ENCODE assay signal across 22 cellular contexts in genomic region chrX:137286423-137286822, GRCh38.
DNase-seq lines count a peak whose midpoint lies in the region; ATAC-seq, FAIRE-seq and TF ChIP-seq lines count a peak whose summit lies in the region.
"Had no signal": no experiment of that assay in that cellular context is flagged by ENCODE, and none has a peak within 500 bp of the region (broad histone marks: within the 10 kb centered on the region; RNA-seq: fewer than 3 reads in every experiment).

No MANE protein-coding gene starts in this region.

- TF ChIP-seq EP300 in HepG2 (IDR thresholded peaks at IDR 0.05; ENCODE audit: low read depth in 2 of 2, low read length in 2 of 2) (no peak), HepG2 (CRISPR knock-in tag; IDR thresholded peaks at IDR 0.05; ENCODE audit: borderline replicate concordance) (no peak), K562 (IDR thresholded peaks at IDR 0.05; ENCODE audit: low read length) (no peak)

- H4K20me1 ChIP-seq in HepG2 (ENCODE audit: insufficient read depth, low read length) (no peaks in the 10 kb centered on the region), K562 (replicated peaks; ENCODE audit: control insufficient read depth, insufficient read depth, low read length) (no peaks in the 10 kb centered on the region), neural progenitor cell (ENCODE audit: low read depth) (no peaks in the 10 kb centered on the region)

- no peak for DNase-seq in HepG2 (ENCODE audit: low spot score)
- DNase-seq in right lobe of liver = no peak
- no peak for DNase-seq in K562 (ENCODE audit: extremely low read depth in 1 of 4, low spot score in 3 of 4)
- no peak for DNase-seq in neural progenitor cell (ENCODE audit: low spot score)
- no peak for DNase-seq in GOT3 (lab: John Stamatoyannopoulos, UW)
- DNase-seq: AML-193; Caco-2; Calu3; CD4-positive, alpha-beta T cell; CD8-positive, alpha-beta T cell; DMS79 treated with DMSO at 0.1 percent for 48 hours; GF-D8 had no signal

- BruUV-seq in HepG2 (replicated peaks; lab: Mats Ljungman, UMichigan) (no TSS peak), K562 (replicated peaks; lab: Mats Ljungman, UMichigan) (no TSS peak)

- no peak for TF ChIP-seq RAD21 in HepG2 (CRISPR knock-in tag; IDR thresholded peaks at IDR 0.05)
- no peak for TF ChIP-seq RAD21 in K562 (CRISPR knock-in tag; conservative IDR thresholded peaks at IDR 0.05 in 1 of 2, IDR thresholded peaks at IDR 0.05 in 1 of 2)

- peaks cover 2% of the 10 kb centered on the region for H3K9me3 Mint-ChIP-seq in neural progenitor cell
- H3K9me3 Mint-ChIP-seq: CD4-positive, alpha-beta T cell; CD8-positive, alpha-beta T cell had no signal

- H3K27ac ChIP-seq in HepG2 (ENCODE audit: extremely low read length, insufficient read depth, low read length) (no peak overlapping the region), right lobe of liver (no peak overlapping the region), K562 (ENCODE audit: extremely low read depth, low read depth, low read length) (no peak overlapping the region), neural progenitor cell (no peak overlapping the region)
- H3K27ac ChIP-seq: 22Rv1; A549; BLaER1 treated with 17β-estradiol and CSF1 and Interleukin-3, amounts not matched to agents 10 nM and 100 nM; C4-2B had no signal

- FAIRE-seq in HepG2 (lab: Jason Lieb, UNC) (no peak), K562 (lab: Jason Lieb, UNC) (no peak)
- FAIRE-seq: D721Med, G401.6, GM12892, GM19239 had no signal

- ATAC-seq in HepG2 (no peak), right lobe of liver (no peak), K562 (no peak), GM21723 (IDR thresholded peaks at IDR 0.05; ENCODE audit: unreplicated experiment) (no peak)
- ATAC-seq: A549; CD8-positive, alpha-beta T cell had no signal

- no peak for TF ChIP-seq POLR2A in HepG2 (IDR thresholded peaks at IDR 0.05; ENCODE audit: insufficient read depth in 1 of 2, low read depth in 2 of 2, low read length in 2 of 2)
- TF ChIP-seq POLR2A in right lobe of liver (IDR thresholded peaks at IDR 0.05) = no peak
- no peak for TF ChIP-seq POLR2A in K562 (conservative IDR thresholded peaks at IDR 0.05)

- no peaks in the 10 kb centered on the region for H3K27me3 Mint-ChIP-seq in neural progenitor cell (ENCODE audit: insufficient read depth, low read depth)
- H3K27me3 Mint-ChIP-seq: B cell; CD4-positive, alpha-beta T cell had no signal

- H3K27ac Mint-ChIP-seq in neural progenitor cell = peak overlapping the region; percentile 52
- H3K27ac Mint-ChIP-seq: B cell; CD4-positive, alpha-beta T cell; CD8-positive, alpha-beta T cell had no signal

- H3K4me3 ChIP-seq in HepG2 (replicated peaks in 1 of 3; ENCODE audit: insufficient read depth in 1 of 3, low read depth in 2 of 3, low read length in 3 of 3) (no peak overlapping the region), right lobe of liver (no peak overlapping the region), K562 (no peak overlapping the region), neural progenitor cell (no peak overlapping the region)
- H3K4me3 ChIP-seq: A549; BLaER1 treated with 17β-estradiol and CSF1 and Interleukin-3, amounts not matched to agents 10 nM and 100 nM had no signal

- in situ Hi-C loops in HepG2 (cut with HindIII; ENCODE audit: extremely low pct_ligation_motif_present, low pct_unique_long_range_greater_than_20kb) = no loop called here
- in situ Hi-C loops in K562 (cut with MboI) = no loop called here

- no peak overlapping the region for H3K9ac ChIP-seq in HepG2 (ENCODE audit: insufficient read depth, low read depth, low read length)
- H3K9ac ChIP-seq in K562 (ENCODE audit: insufficient read depth in 1 of 2, low read depth in 2 of 2, low read length in 2 of 2) = no peak overlapping the region
- no peak overlapping the region for H3K9ac ChIP-seq in neural progenitor cell
- H3K9ac ChIP-seq: BLaER1 treated with 17β-estradiol and CSF1 and Interleukin-3, amounts not matched to agents 10 nM and 100 nM had no signal

- H3K36me3 ChIP-seq in HepG2 (replicated peaks in 1 of 2; ENCODE audit: control insufficient read depth in 1 of 2, insufficient read depth in 2 of 2, low read length in 2 of 2) (no peaks in the 10 kb centered on the region), right lobe of liver (no peaks in the 10 kb centered on the region), K562 (ENCODE audit: control insufficient read depth, insufficient read depth, low read length) (no peaks in the 10 kb centered on the region), neural progenitor cell (no peaks in the 10 kb centered on the region)
- H3K36me3 ChIP-seq: BLaER1 treated with 17β-estradiol and CSF1 and Interleukin-3, amounts not matched to agents 10 nM and 100 nM had no signal

- no peaks in the 10 kb centered on the region for H3K4me1 ChIP-seq in HepG2 (ENCODE audit: insufficient read depth, low read length)
- no peaks in the 10 kb centered on the region for H3K4me1 ChIP-seq in right lobe of liver
- no peaks in the 10 kb centered on the region for H3K4me1 ChIP-seq in K562 (replicated peaks in 1 of 2; ENCODE audit: control insufficient read depth in 2 of 2, insufficient read depth in 2 of 2, low read length in 2 of 2)
- no peaks in the 10 kb centered on the region for H3K4me1 ChIP-seq in neural progenitor cell
- H3K4me1 ChIP-seq: A549; BLaER1 treated with 17β-estradiol and CSF1 and Interleukin-3, amounts not matched to agents 10 nM and 100 nM; Caco-2 had no signal

- H3K27me3 ChIP-seq in HepG2 (ENCODE audit: control insufficient read depth in 1 of 2, insufficient read depth in 2 of 2, low read length in 2 of 2) = no peaks in the 10 kb centered on the region
- H3K27me3 ChIP-seq in right lobe of liver = peaks cover 0 to 23% of the 10 kb centered on the region in 2 donors
- H3K27me3 ChIP-seq in K562 (ENCODE audit: control insufficient read depth in 2 of 2, insufficient read depth in 2 of 2, low read length in 2 of 2) = no peaks in the 10 kb centered on the region
- H3K27me3 ChIP-seq in neural progenitor cell = no peaks in the 10 kb centered on the region

- H3K4me2 ChIP-seq in HepG2 (ENCODE audit: low read depth, low read length) (no peak overlapping the region), K562 (ENCODE audit: insufficient read depth, low read length) (no peak overlapping the region), neural progenitor cell (no peak overlapping the region)
- H3K4me2 ChIP-seq: A549; BLaER1 treated with 17β-estradiol and CSF1 and Interleukin-3, amounts not matched to agents 10 nM and 100 nM had no signal

- H3K9me3 ChIP-seq in HepG2 (ENCODE audit: low read length) = no peaks in the 10 kb centered on the region
- no peaks in the 10 kb centered on the region for H3K9me3 ChIP-seq in right lobe of liver
- H3K9me3 ChIP-seq in K562 (replicated peaks; ENCODE audit: control insufficient read depth, insufficient read depth, low read depth, low read length) = no peaks in the 10 kb centered on the region
- peaks cover 5% of the 10 kb centered on the region for H3K9me3 ChIP-seq in neural progenitor cell (ENCODE audit: low read depth)
- H3K9me3 ChIP-seq: A549, Caco-2 had no signal

- H3K79me2 ChIP-seq in HepG2 (ENCODE audit: insufficient read depth, low read length) (no peaks in the 10 kb centered on the region), K562 (ENCODE audit: control insufficient read depth, insufficient read depth, low read length) (no peaks in the 10 kb centered on the region), neural progenitor cell (ENCODE audit: low read depth) (no peaks in the 10 kb centered on the region)

- H2AFZ ChIP-seq in HepG2 (ENCODE audit: low read length) (no peak overlapping the region), K562 (ENCODE audit: low read depth, low read length) (no peak overlapping the region), neural progenitor cell (replicated peaks) (no peak overlapping the region)

- 7% methylated on average over 2 of the region's 2 CpGs for WGBS in HepG2 (ENCODE audit: low lambda C conversion rate)
- 48% methylated on average over 2 of the region's 2 CpGs for WGBS in right lobe of liver (ENCODE audit: insufficient coverage, low coverage, low lambda C conversion rate, missing lambda C conversion rate)
- 0% methylated on average over 2 of the region's 2 CpGs for WGBS in K562 (ENCODE audit: insufficient coverage, low coverage, missing lambda C conversion rate)

- H3K9me1 ChIP-seq in K562 (ENCODE audit: control insufficient read depth, insufficient read depth, low read length) = no peaks in the 10 kb centered on the region

- peaks cover 33% of the 10 kb centered on the region for H3K36me3 Mint-ChIP-seq in neural progenitor cell
- H3K36me3 Mint-ChIP-seq: CD8-positive, alpha-beta T cell had no signal

- H3K4me1 Mint-ChIP-seq in neural progenitor cell = peaks cover 21% of the 10 kb centered on the region
- H3K4me1 Mint-ChIP-seq: B cell had no signal

- CTCF ChIA-PET in HepG2 (lab: Yijun Ruan, JAX; ENCODE audit: low intra/inter-chr PET ratio, low total read pairs) = no interaction called here
- CTCF ChIA-PET in K562 (lab: Yijun Ruan, JAX; ENCODE audit: low intra/inter-chr PET ratio) = no interaction called here

- POLR2A ChIA-PET in HepG2 (lab: Yijun Ruan, JAX) (no interaction called here), K562 (lab: Yijun Ruan, JAX) (no interaction called here)

- TF ChIP-seq CTCF in HepG2 (CRISPR knock-in tag; IDR thresholded peaks at IDR 0.05) (no peak), right lobe of liver (IDR thresholded peaks at IDR 0.05) (no peak), K562 (IDR thresholded peaks at IDR 0.05 in 2 of 3, conservative IDR thresholded peaks at IDR 0.05 in 1 of 3; ENCODE audit: insufficient read depth in 2 of 3, low read depth in 1 of 3, low read length in 3 of 3) (no peak), neural progenitor cell (IDR thresholded peaks at IDR 0.05) (no peak)

- no peaks in the 10 kb centered on the region for H3F3A ChIP-seq in neural progenitor cell (ENCODE audit: low read depth)

- intact Hi-C loops in HepG2 (cut with micrococcal nuclease; ENCODE audit: unreplicated experiment) (no loop called here), right lobe of liver (cut with DNase I) (no loop called here), K562 (cut with micrococcal nuclease) (no loop called here)

- H3K4me3 Mint-ChIP-seq in neural progenitor cell = no peak overlapping the region
- H3K4me3 Mint-ChIP-seq: B cell; CD4-positive, alpha-beta T cell; CD8-positive, alpha-beta T cell had no signal

TF ChIP-seq in HepG2, 621 proteins besides CTCF, POLR2A, EP300 and RAD21 (continues in another document):
- TF ChIP-seq RAD51 (IDR thresholded peaks at IDR 0.05; ENCODE audit: borderline replicate concordance) (peak; percentile 49; the same call in 1 of the 2 replicates), ZNF180 (CRISPR knock-in tag; IDR thresholded peaks at IDR 0.05; ENCODE audit: borderline replicate concordance, low read depth) (no peak), ZBTB8A (CRISPR knock-in tag; IDR thresholded peaks at IDR 0.05; ENCODE audit: borderline replicate concordance, low read depth) (no peak)

TF ChIP-seq in K562, 482 proteins besides CTCF, POLR2A, EP300 and RAD21 (continues in another document):
- TF ChIP-seq RAD51 (IDR thresholded peaks at IDR 0.05; ENCODE audit: borderline replicate concordance, low read depth) = peak; percentile 62

Comparison
In these comparisons a context has a peak if more than half of its experiments do, and no peak if none do; other contexts are left out.
1. Of the 241 proteins assayed by ChIP-seq in both HepG2 and K562: peak only in HepG2: none; only in K562: TFE3; in both: RAD51; in neither: 238; mixed calls (peak in some experiments, not most) for 1.